Comparison of ENCODE assay signal across 8 cellular contexts in genomic region chr20:35743693-35744491, GRCh38. TPM values are rescaled to one million over a fixed set of nuclear protein-coding genes. Genes with fewer than 3 reads are reported as not detected.
A peak's percentile ranks its signal among the peaks of the same experiment; 100 is the strongest.
DNase-seq lines count a peak whose midpoint lies in the region; ATAC-seq, FAIRE-seq and TF ChIP-seq lines count a peak whose summit lies in the region.

No MANE protein-coding gene starts in this region.

- no peak for ATAC-seq in activated B cell treated with CpG ODN at 0.5 μM for 24 hours (ENCODE audit: low read depth)

- H3K9ac ChIP-seq in kidney (ENCODE audit: low read length in 2 of 2): peak overlapping the region in 1 of 2 donors; percentile 99

- H3K4me3 ChIP-seq in kidney (ENCODE audit: low read length in 2 of 2) (peak overlapping the region in 1 of 2 donors; percentile 91), H7 (ENCODE audit: insufficient read depth, low read depth, low read length) (no peak overlapping the region)

- H3K27ac ChIP-seq in kidney (ENCODE audit: low read depth in 2 of 2, low read length in 2 of 2) (peak overlapping the region; percentile 99), substantia nigra (ENCODE audit: low read depth, low read length, poor library complexity, severe bottlenecking) (peak overlapping the region; percentile 98)

- peak; percentile 28 to 40 for DNase-seq in activated CD4-positive, alpha-beta T cell treated with anti-CD3 and anti-CD28 coated beads, Interleukin-2, amount 50 U/mL, for 48 hours
- DNase-seq in activated CD4-positive, alpha-beta T cell treated with anti-CD3 and anti-CD28 coated beads, Interleukin-2, amount 50 U/mL, for 4 hours: no peak
- DNase-seq in activated B cell treated with CpG ODN at 0.5 μM for 24 hours (no peak), kidney (no peak), substantia nigra (lab: John Stamatoyannopoulos, UW) (no peak), cerebellar cortex (ENCODE audit: low spot score) (no peak), NCI-H187 (lab: John Stamatoyannopoulos, UW) (no peak), H7 (no peak)

- intact Hi-C loops in activated B cell treated with CpG ODN at 0.5 μM for 24 hours (cut with micrococcal nuclease) (loop anchor here (1.0 to 5.0 kb wide), 3 partner anchors 24 to 787 kb away; partner anchors contain the start of genes GSS and MYH7B), kidney (cut with DNase I) (no loop called here)

- H3K27ac Mint-ChIP-seq in activated B cell treated with CpG ODN at 0.5 μM for 24 hours: peak overlapping the region; percentile 99

- H3K27me3 Mint-ChIP-seq in activated B cell treated with CpG ODN at 0.5 μM for 24 hours: no peaks in the 10 kb centered on the region

- no peaks in the 10 kb centered on the region for H3K27me3 ChIP-seq in H7 (ENCODE audit: control insufficient read depth, insufficient read depth, low read length)

- TF ChIP-seq CTCF in activated B cell treated with CpG ODN at 0.5 μM for 24 hours (IDR thresholded peaks at IDR 0.05) (no peak), kidney (IDR thresholded peaks at IDR 0.05; ENCODE audit: borderline replicate concordance, extremely low read depth, insufficient read depth) (no peak)

- POLR2A ChIA-PET in activated B cell treated with CpG ODN at 0.5 μM for 24 hours (lab: Charles Lee): interaction anchor here (0.5 to 12.0 kb wide), 25 partner anchors 8 to 1003 kb away, joined by 3 to 764 read pairs (median 11); partner anchors contain the start of genes CEP250, CPNE1, ERGIC3 and MMP24OS

- no peaks in the 10 kb centered on the region for H3K9me3 ChIP-seq in kidney (ENCODE audit: control insufficient read depth in 1 of 2, low read length in 2 of 2)

- H3K4me1 Mint-ChIP-seq in activated B cell treated with CpG ODN at 0.5 μM for 24 hours: peaks cover 36% of the 10 kb centered on the region

- FAIRE-seq in kidney (lab: Jason Lieb, UNC): no peak

- H3K4me1 ChIP-seq in kidney (ENCODE audit: control insufficient read depth in 1 of 2, insufficient read depth in 1 of 2, low read depth in 1 of 2, low read length in 2 of 2): peaks cover 4 to 15% of the 10 kb centered on the region in 2 donors

- peaks cover 34% of the 10 kb centered on the region for H3K36me3 Mint-ChIP-seq in activated B cell treated with CpG ODN at 0.5 μM for 24 hours (ENCODE audit: low read depth)

- H3K4me3 Mint-ChIP-seq in activated B cell treated with CpG ODN at 0.5 μM for 24 hours: peak overlapping the region; percentile 99

- CTCF ChIA-PET in activated B cell treated with CpG ODN at 0.5 μM for 24 hours (lab: Charles Lee): interaction anchor here (2.4 kb wide), 1 partner anchor 24 kb away, joined by 19 read pairs; no protein-coding TSS in a partner anchor

- H3K9me3 Mint-ChIP-seq in activated B cell treated with CpG ODN at 0.5 μM for 24 hours: no peaks in the 10 kb centered on the region

- H3K36me3 ChIP-seq in kidney (ENCODE audit: control insufficient read depth in 1 of 2, insufficient read depth in 2 of 2, low read length in 2 of 2) (peaks cover 7 to 17% of the 10 kb centered on the region in 2 donors), H7 (replicated peaks; ENCODE audit: control insufficient read depth, insufficient read depth, low read length) (peaks cover 13% of the 10 kb centered on the region)

RNA-seq across cellular contexts. Expression of gene RBM39, which starts 1.8 kb away (rescaled TPM):
- total RNA-seq in activated B cell treated with CpG ODN at 0.5 μM for 24 hours (432 and 483 TPM in 2 replicates), kidney (304 TPM)
- polyA plus RNA-seq in kidney (ENCODE audit: insufficient read depth, low read depth, low replicate concordance): 148 TPM
- 181 and 224 TPM in 2 replicates for total RNA-seq in H7 (2014; rRNA removed; shearing (Covaris generic))

RNA-seq across cellular contexts. Expression of gene PHF20, which starts 27.9 kb away (rescaled TPM):
- total RNA-seq in activated B cell treated with CpG ODN at 0.5 μM for 24 hours: 72.3 and 86.0 TPM in 2 replicates
- 48.4 TPM for total RNA-seq in kidney
- polyA plus RNA-seq in kidney (ENCODE audit: insufficient read depth, low read depth, low replicate concordance): 12.3 TPM
- 31.2 and 37.1 TPM in 2 replicates for total RNA-seq in H7 (2014; rRNA removed; shearing (Covaris generic))

RNA-seq across cellular contexts. Expression of gene ROMO1, which starts 44.7 kb away (rescaled TPM):
- total RNA-seq in activated B cell treated with CpG ODN at 0.5 μM for 24 hours (96.8 and 131 TPM in 2 replicates), kidney (141 TPM)
- 408 TPM for polyA plus RNA-seq in kidney (ENCODE audit: insufficient read depth, low read depth, low replicate concordance)
- total RNA-seq in H7 (2014; rRNA removed; shearing (Covaris generic)): 235 and 279 TPM in 2 replicates

RNA-seq across cellular contexts. Expression of gene NFS1, which starts 44.7 kb away (rescaled TPM):
- total RNA-seq in activated B cell treated with CpG ODN at 0.5 μM for 24 hours: 27.1 and 30.6 TPM in 2 replicates
- 31.5 TPM for total RNA-seq in kidney
- 71.2 TPM for polyA plus RNA-seq in kidney (ENCODE audit: insufficient read depth, low read depth, low replicate concordance)
- 60.6 and 83.2 TPM in 2 replicates for total RNA-seq in H7 (2014; rRNA removed; shearing (Covaris generic))

Comparison
In these comparisons a context has a peak if more than half of its experiments do, and no peak if none do; other contexts are left out.
1. DNase-seq: peak in activated CD4-positive, alpha-beta T cell treated with anti-CD3 and anti-CD28 coated beads, Interleukin-2, amount 50 U/mL, for 48 hours (2 of 2); none in activated CD4-positive, alpha-beta T cell treated with anti-CD3 and anti-CD28 coated beads, Interleukin-2, amount 50 U/mL, for 4 hours (0 of 2), activated B cell treated with CpG ODN at 0.5 μM for 24 hours (single experiment), kidney (single experiment), substantia nigra (0 of 49), cerebellar cortex (single experiment), NCI-H187 (0 of 2) and H7 (single experiment).